In genomic region chr2:20185176-20186022, GRCh38 we compare ENCODE assay signal across 12 cellular contexts. TPM values are rescaled to one million over a fixed set of nuclear protein-coding genes. Genes with fewer than 3 reads are reported as not detected.
DNase-seq lines count a peak whose midpoint lies in the region; ATAC-seq, FAIRE-seq and TF ChIP-seq lines count a peak whose summit lies in the region.
"Had no signal": no experiment of that assay in that cellular context is flagged by ENCODE, and none has a peak within 500 bp of the region (broad histone marks: within the 10 kb centered on the region; RNA-seq: fewer than 3 reads in every experiment).

No MANE protein-coding gene starts in this region.

- no peaks in the 10 kb centered on the region for H3K79me2 ChIP-seq in osteoblast (ENCODE audit: insufficient read depth, low read length)

- H3K4me3 ChIP-seq in epithelial cell of proximal tubule (ENCODE audit: low read depth, low read length) (peak overlapping the region; percentile 44), osteoblast (ENCODE audit: insufficient read depth, low read length) (no peak overlapping the region)

- peak overlapping the region; percentile 11 for H2AFZ ChIP-seq in osteoblast (ENCODE audit: low read length)

- no peak overlapping the region for H3K4me2 ChIP-seq in osteoblast (ENCODE audit: insufficient read depth, low read length)

- no peak for ATAC-seq in HG03457 (IDR thresholded peaks at IDR 0.05; ENCODE audit: unreplicated experiment)
- ATAC-seq: naive thymus-derived CD8-positive, alpha-beta T cell had no signal

- peaks cover 15% of the 10 kb centered on the region for H3K4me1 ChIP-seq in osteoblast (ENCODE audit: insufficient read depth, low read length)

- no peak overlapping the region for H3K27ac ChIP-seq in osteoblast (ENCODE audit: low read depth, low read length)

- H3K27me3 ChIP-seq in osteoblast (ENCODE audit: insufficient read depth, low read length) = no peaks in the 10 kb centered on the region

- peak; percentile 91 for FAIRE-seq in RCC 7860 (lab: Jason Lieb, UNC)
- FAIRE-seq: TTC549 had no signal

- DNase-seq in GDM1 (lab: John Stamatoyannopoulos, UW) (peak; percentile 11), RCC 7860 (ENCODE audit: low spot score) (peak; percentile 95), epithelial cell of proximal tubule (ENCODE audit: low read depth) (peak; percentile 37), osteoblast (ENCODE audit: insufficient read length, low spot score, missing footprints) (peak; percentile 89), NOMO-1 treated with dmso at 0.1 percent for 144 hours (lab: John Stamatoyannopoulos, UW; ENCODE audit: unreplicated experiment) (no peak), HuH-7.5 (ENCODE audit: low spot score) (no peak), DMS 273 treated with DMSO at 0.1 percent for 48 hours (lab: John Stamatoyannopoulos, UW) (no peak)
- DNase-seq: activated naive CD4-positive, alpha-beta T cell treated with Interleukin-2 at 50 U/mL for 16 hours; DND-41 had no signal

- TF ChIP-seq CTCF in epithelial cell of proximal tubule (conservative IDR thresholded peaks at IDR 0.05; ENCODE audit: low read depth, low read length) = no peak
- no peak for TF ChIP-seq CTCF in osteoblast (IDR thresholded peaks at IDR 0.05; ENCODE audit: extremely low read depth, low read depth, low read length)

- no peaks in the 10 kb centered on the region for H4K20me1 ChIP-seq in osteoblast (ENCODE audit: insufficient read depth, low read length)

- no peaks in the 10 kb centered on the region for H3K9me3 ChIP-seq in osteoblast (ENCODE audit: low read depth, low read length)

- H3K36me3 ChIP-seq in osteoblast (ENCODE audit: insufficient read depth, low read length) = no peaks in the 10 kb centered on the region

RNA-seq across cellular contexts. Expression of gene SDC1, which starts 39.5 kb away (rescaled TPM):
- total RNA-seq in epithelial cell of proximal tubule = 115 and 134 TPM in 2 replicates
- 7.6 and 11.8 TPM in 2 replicates for total RNA-seq in osteoblast
- total RNA-seq: naive thymus-derived CD8-positive, alpha-beta T cell had no signal

Comparison
In these comparisons a context has a peak if more than half of its experiments do, and no peak if none do; other contexts are left out.
1. DNase-seq: peak in GDM1 (single experiment), RCC 7860 (single experiment), epithelial cell of proximal tubule (single experiment) and osteoblast (single experiment); none in NOMO-1 treated with dmso at 0.1 percent for 144 hours (single experiment), HuH-7.5 (single experiment) and DMS 273 treated with DMSO at 0.1 percent for 48 hours (single experiment).